ENCODE assay signal across 17 cellular contexts in genomic region chr3:150090877-150091276, GRCh38.
"Had no signal": no experiment of that assay in that cellular context is flagged by ENCODE, and none has a peak within 500 bp of the region (broad histone marks: within the 10 kb centered on the region; RNA-seq: fewer than 3 reads in every experiment).

No MANE protein-coding gene starts in this region.

- H3K9me3 ChIP-seq: esophagus squamous epithelium had no signal

- H3K27ac Mint-ChIP-seq: activated CD4-positive, alpha-beta T cell treated with anti-CD3 and anti-CD28 coated beads for 36 hours; activated naive CD8-positive, alpha-beta T cell; mesothelial cell of epicardium; natural killer cell treated with Interleukin-12 subunit alpha and Interleukin-12 subunit beta and Interleukin-15 and Interleukin-18, amount 100 ng/mL, for 72 hours; WTC11 had no signal

- H3K36me3 Mint-ChIP-seq: activated naive CD8-positive, alpha-beta T cell; mesothelial cell of epicardium; natural killer cell treated with Interleukin-12 subunit alpha and Interleukin-12 subunit beta and Interleukin-15 and Interleukin-18, amount 100 ng/mL, for 72 hours; WTC11 had no signal

- H3K4me3 Mint-ChIP-seq: activated CD4-positive, alpha-beta T cell treated with anti-CD3 and anti-CD28 coated beads for 36 hours; activated naive CD8-positive, alpha-beta T cell; mesothelial cell of epicardium; natural killer cell treated with Interleukin-12 subunit alpha and Interleukin-12 subunit beta and Interleukin-15 and Interleukin-18, amount 100 ng/mL, for 72 hours; WTC11 had no signal

- FAIRE-seq: kidney, TTC549 had no signal

- H3K27ac ChIP-seq: esophagus squamous epithelium, heart left ventricle, parathyroid adenoma had no signal

- H3K4me1 Mint-ChIP-seq: activated CD4-positive, alpha-beta T cell treated with anti-CD3 and anti-CD28 coated beads for 36 hours; mesothelial cell of epicardium had no signal

- H3K9me3 Mint-ChIP-seq: natural killer cell treated with Interleukin-12 subunit alpha and Interleukin-12 subunit beta and Interleukin-15 and Interleukin-18, amount 100 ng/mL, for 72 hours had no signal

- ATAC-seq: activated CD4-positive, alpha-beta T cell treated with anti-CD3 and anti-CD28 coated beads for 36 hours; heart left ventricle; left lobe of liver; sciatic nerve; WTC11 had no signal

- H3K4me3 ChIP-seq: esophagus squamous epithelium, heart left ventricle, lung had no signal

- H3K27me3 ChIP-seq: esophagus squamous epithelium, heart left ventricle had no signal

- H3K4me1 ChIP-seq: esophagus squamous epithelium, heart left ventricle, parathyroid adenoma had no signal

- H3K36me3 ChIP-seq: esophagus squamous epithelium, heart left ventricle had no signal

- DNase-seq: activated CD4-positive, alpha-beta T cell treated with anti-CD3 and anti-CD28 coated beads for 36 hours; activated CD4-positive, alpha-beta T cell treated with anti-CD3 and anti-CD28 coated beads, Interleukin-2, amount 50 U/mL, for 48 hours; amniotic stem cell; effector CD8-positive, alpha-beta T cell; esophagus squamous epithelium; heart left ventricle; kidney; stimulated activated naive CD4-positive, alpha-beta T cell had no signal
